ENCODE assay signal across 1 cellular context in the genomic region with DNA sequence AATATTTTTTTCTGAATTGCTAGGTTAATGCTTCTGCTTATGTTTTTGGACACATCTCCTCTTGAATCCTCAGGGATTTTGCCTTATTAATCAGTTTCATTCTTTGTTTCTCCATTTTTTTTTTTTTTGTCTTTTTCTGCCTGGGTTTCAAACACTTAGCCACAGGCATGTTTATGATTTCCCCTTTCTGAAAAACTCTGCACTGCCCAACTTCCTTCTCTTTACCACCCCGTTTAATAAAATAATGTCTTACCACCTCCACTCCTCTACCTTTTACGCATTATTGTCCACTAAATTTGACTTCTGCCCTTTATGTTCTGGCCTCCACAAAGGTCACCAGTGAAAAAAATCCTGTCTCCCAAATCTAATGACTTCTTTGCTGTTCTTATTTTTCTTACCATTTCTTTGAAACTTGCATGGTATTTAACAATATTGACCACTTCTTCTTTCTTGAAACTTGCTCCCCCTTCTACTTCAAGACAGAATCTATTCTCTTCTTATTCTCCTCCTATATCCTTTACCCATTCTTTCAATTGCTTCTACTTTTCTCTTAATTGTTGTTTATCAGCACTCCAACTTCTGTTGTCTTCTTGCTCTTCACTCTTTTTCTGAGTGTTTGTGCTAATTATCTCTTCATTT.
TF ChIP-seq lines count a peak whose summit lies in the region.

No MANE protein-coding gene starts in this region.

TF ChIP-seq in IMR-90, 13 proteins besides CTCF, POLR2A, EP300 and RAD21:
- TF ChIP-seq MAZ (IDR thresholded peaks at IDR 0.05; ENCODE audit: borderline replicate concordance, low read depth, low read length) (no peak), NFE2L2 (IDR thresholded peaks at IDR 0.05; ENCODE audit: low read depth, low read length) (no peak), BHLHE40 (IDR thresholded peaks at IDR 0.05; ENCODE audit: low read depth, low read length) (no peak), RCOR1 (IDR thresholded peaks at IDR 0.05; ENCODE audit: insufficient replicate concordance, low read length) (no peak), CHD1 (IDR thresholded peaks at IDR 0.05; ENCODE audit: low read depth, low read length) (no peak), ELK1 (IDR thresholded peaks at IDR 0.05; ENCODE audit: borderline replicate concordance, low read depth, low read length) (no peak), SMC3 (IDR thresholded peaks at IDR 0.05; ENCODE audit: low read depth, low read length) (no peak)
- TF ChIP-seq, protein P1, sequence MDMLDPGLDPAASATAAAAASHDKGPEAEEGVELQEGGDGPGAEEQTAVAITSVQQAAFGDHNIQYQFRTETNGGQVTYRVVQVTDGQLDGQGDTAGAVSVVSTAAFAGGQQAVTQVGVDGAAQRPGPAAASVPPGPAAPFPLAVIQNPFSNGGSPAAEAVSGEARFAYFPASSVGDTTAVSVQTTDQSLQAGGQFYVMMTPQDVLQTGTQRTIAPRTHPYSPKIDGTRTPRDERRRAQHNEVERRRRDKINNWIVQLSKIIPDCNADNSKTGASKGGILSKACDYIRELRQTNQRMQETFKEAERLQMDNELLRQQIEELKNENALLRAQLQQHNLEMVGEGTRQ (IDR thresholded peaks at IDR 0.05; ENCODE audit: low read depth, low read length), result no peak
